In genomic region chr1:28824061-28824460, GRCh38 we compare ENCODE assay signal across 5 cellular contexts. TPM values are rescaled to one million over a fixed set of nuclear protein-coding genes. Genes with fewer than 3 reads are reported as not detected.
"Had no signal": no experiment of that assay in that cellular context is flagged by ENCODE, and none has a peak within 500 bp of the region (broad histone marks: within the 10 kb centered on the region; RNA-seq: fewer than 3 reads in every experiment).

No MANE protein-coding gene starts in this region.

RNA-seq across cellular contexts. Expression of gene OPRD1, which starts 12.1 kb away (rescaled TPM):
- total RNA-seq: activated CD4-positive, alpha-beta memory T cell treated with anti-CD3 and anti-CD28 coated beads for 36 hours; activated CD4-positive, alpha-beta T cell treated with anti-CD3 and anti-CD28 coated beads, Interleukin-2, amount 10 ng/mL, durations not matched to agents 7 days and 5 days; activated T-cell treated with anti-CD3 and anti-CD28 coated beads, Interleukin-2, amount 50 U/mL, for 4 hours; cardiac septum; T-helper 17 cell had no signal
